Comparison of ENCODE assay signal across 10 cellular contexts in genomic region chr11:122097419-122098001, GRCh38. TPM values are rescaled to one million over a fixed set of nuclear protein-coding genes. Genes with fewer than 3 reads are reported as not detected.
A peak's percentile ranks its signal among the peaks of the same experiment; 100 is the strongest.
DNase-seq lines count a peak whose midpoint lies in the region; ATAC-seq, FAIRE-seq and TF ChIP-seq lines count a peak whose summit lies in the region.
"Had no signal": no experiment of that assay in that cellular context is flagged by ENCODE, and none has a peak within 500 bp of the region (broad histone marks: within the 10 kb centered on the region; RNA-seq: fewer than 3 reads in every experiment).

No MANE protein-coding gene starts in this region.

- H3K79me2 ChIP-seq in HepG2 (ENCODE audit: insufficient read depth, low read length): no peaks in the 10 kb centered on the region

- H3K27ac ChIP-seq in thoracic aorta (peak overlapping the region; percentile 91 to 96), HepG2 (ENCODE audit: extremely low read length, insufficient read depth, low read length) (no peak overlapping the region)

- TF ChIP-seq POLR2A in HepG2 (IDR thresholded peaks at IDR 0.05; ENCODE audit: insufficient read depth in 1 of 2, low read depth in 2 of 2, low read length in 2 of 2): no peak

- TF ChIP-seq CTCF in astrocyte of the spinal cord (IDR thresholded peaks at IDR 0.05; ENCODE audit: low read depth, low read length): no peak
- no peak for TF ChIP-seq CTCF in thoracic aorta (IDR thresholded peaks at IDR 0.05)
- no peak for TF ChIP-seq CTCF in HepG2 (CRISPR knock-in tag; IDR thresholded peaks at IDR 0.05)

- FAIRE-seq in HepG2 (lab: Jason Lieb, UNC): no peak

- H3K4me1 ChIP-seq in thoracic aorta (ENCODE audit: control insufficient read depth in 1 of 2, low read depth in 2 of 2) (peaks cover 10 to 25% of the 10 kb centered on the region in 2 donors), HepG2 (ENCODE audit: insufficient read depth, low read length) (no peaks in the 10 kb centered on the region)

- no peaks in the 10 kb centered on the region for H3K36me3 ChIP-seq in thoracic aorta
- no peaks in the 10 kb centered on the region for H3K36me3 ChIP-seq in H7 (replicated peaks; ENCODE audit: control insufficient read depth, insufficient read depth, low read length)
- no peaks in the 10 kb centered on the region for H3K36me3 ChIP-seq in HepG2 (replicated peaks in 1 of 2; ENCODE audit: control insufficient read depth in 1 of 2, insufficient read depth in 2 of 2, low read length in 2 of 2)

- TF ChIP-seq RAD21 in HepG2 (CRISPR knock-in tag; IDR thresholded peaks at IDR 0.05): no peak

- BruUV-seq in HepG2 (replicated peaks; lab: Mats Ljungman, UMichigan): no TSS peak

- H3K9ac ChIP-seq in HepG2 (ENCODE audit: insufficient read depth, low read depth, low read length): no peak overlapping the region

- H2AFZ ChIP-seq in HepG2 (ENCODE audit: low read length): no peak overlapping the region

- POLR2A ChIA-PET in HepG2 (lab: Yijun Ruan, JAX): no interaction called here

- DNase-seq in NCI-H1092 treated with DMSO at 0.1 percent for 48 hours (lab: John Stamatoyannopoulos, UW) (peak; percentile 93), astrocyte of the spinal cord (ENCODE audit: low read depth, low spot score) (peak; percentile 75), medulla oblongata (ENCODE audit: extremely low spot score) (peak; percentile 62), thoracic aorta (ENCODE audit: low spot score) (no peak), H7 (no peak), HepG2 (ENCODE audit: low spot score) (no peak)
- DNase-seq: activated naive CD8-positive, alpha-beta T cell treated with anti-CD3 and anti-CD28 coated beads, Interleukin-2, amount 10 ng/mL, durations not matched to agents 7 days and 5 days; kidney glomerular epithelial cell had no signal

- peak overlapping the region; percentile 85 for H3K4me3 ChIP-seq in astrocyte of the spinal cord (ENCODE audit: low read depth, low read length)
- H3K4me3 ChIP-seq in thoracic aorta: peak overlapping the region; percentile 91
- no peak overlapping the region for H3K4me3 ChIP-seq in H7 (ENCODE audit: insufficient read depth, low read depth, low read length)
- no peak overlapping the region for H3K4me3 ChIP-seq in HepG2 (replicated peaks in 1 of 3; ENCODE audit: insufficient read depth in 1 of 3, low read depth in 2 of 3, low read length in 3 of 3)

- no peaks in the 10 kb centered on the region for H4K20me1 ChIP-seq in HepG2 (ENCODE audit: insufficient read depth, low read length)

- WGBS in HepG2 (ENCODE audit: low lambda C conversion rate): 50% methylated on average over 11 of the region's 11 CpGs

- H3K27me3 ChIP-seq in thoracic aorta (replicated peaks; ENCODE audit: insufficient read depth) (no peaks in the 10 kb centered on the region), H7 (ENCODE audit: control insufficient read depth, insufficient read depth, low read length) (peaks cover 13% of the 10 kb centered on the region), HepG2 (ENCODE audit: control insufficient read depth in 1 of 2, insufficient read depth in 2 of 2, low read length in 2 of 2) (no peaks in the 10 kb centered on the region)

- in situ Hi-C loops in astrocyte of the spinal cord (cut with HindIII; ENCODE audit: low sequenced_read_pairs): no loop called here
- in situ Hi-C loops in HepG2 (cut with HindIII; ENCODE audit: extremely low pct_ligation_motif_present, low pct_unique_long_range_greater_than_20kb): no loop called here

- H3K9me3 ChIP-seq in thoracic aorta (no peaks in the 10 kb centered on the region), HepG2 (ENCODE audit: low read length) (no peaks in the 10 kb centered on the region)

- TF ChIP-seq EP300 in HepG2 (IDR thresholded peaks at IDR 0.05; ENCODE audit: low read depth in 2 of 2, low read length in 2 of 2) (no peak), HepG2 (CRISPR knock-in tag; IDR thresholded peaks at IDR 0.05; ENCODE audit: borderline replicate concordance) (no peak)

- ATAC-seq in thoracic aorta (ENCODE audit: insufficient number of reproducible peaks, low FRiP score, low read depth) (no peak), HG03378 (IDR thresholded peaks at IDR 0.05; ENCODE audit: unreplicated experiment) (no peak), HepG2 (no peak), GM21423 (IDR thresholded peaks at IDR 0.05; ENCODE audit: unreplicated experiment) (no peak)

- CTCF ChIA-PET in HepG2 (lab: Yijun Ruan, JAX; ENCODE audit: low intra/inter-chr PET ratio, low total read pairs): no interaction called here

- no peak overlapping the region for H3K4me2 ChIP-seq in HepG2 (ENCODE audit: low read depth, low read length)

- intact Hi-C loops in HepG2 (cut with micrococcal nuclease; ENCODE audit: unreplicated experiment): no loop called here

TF ChIP-seq in HepG2, 621 proteins besides CTCF, POLR2A, EP300 and RAD21 (continues in another document):
- TF ChIP-seq PITX1 (CRISPR knock-in tag; IDR thresholded peaks at IDR 0.05): no peak
- no peak for TF ChIP-seq LCORL (IDR thresholded peaks at IDR 0.05)
- no peak for TF ChIP-seq LCORL (CRISPR knock-in tag; IDR thresholded peaks at IDR 0.05)
- TF ChIP-seq KLF15 (CRISPR knock-in tag; IDR thresholded peaks at IDR 0.05; ENCODE audit: borderline replicate concordance): no peak
- no peak for TF ChIP-seq ZNF724P (CRISPR knock-in tag; IDR thresholded peaks at IDR 0.05; ENCODE audit: borderline replicate concordance)
- TF ChIP-seq, protein P1, sequence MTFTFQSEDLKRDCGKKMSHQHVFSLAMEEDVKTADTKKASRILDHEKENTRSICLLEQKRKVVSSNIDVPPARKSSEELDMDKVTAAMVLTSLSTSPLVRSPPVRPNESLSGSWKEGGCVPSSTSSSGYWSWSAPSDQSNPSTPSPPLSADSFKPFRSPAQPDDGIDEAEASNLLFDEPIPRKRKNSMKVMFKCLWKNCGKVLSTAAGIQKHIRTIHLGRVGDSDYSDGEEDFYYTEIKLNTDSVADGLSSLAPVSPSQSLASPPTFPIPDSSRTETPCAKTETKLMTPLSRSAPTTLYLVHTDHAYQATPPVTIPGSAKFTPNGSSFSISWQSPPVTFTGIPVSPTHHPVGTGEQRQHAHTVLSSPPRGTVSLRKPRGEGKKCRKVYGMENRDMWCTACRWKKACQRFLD (CRISPR knock-in tag; IDR thresholded peaks at IDR 0.05; ENCODE audit: borderline replicate concordance): no peak
- TF ChIP-seq MTF1 (CRISPR knock-in tag; IDR thresholded peaks at IDR 0.05): no peak
- TF ChIP-seq HOXA3 (CRISPR knock-in tag; IDR thresholded peaks at IDR 0.05): no peak
- TF ChIP-seq ZNF225 (CRISPR knock-in tag; IDR thresholded peaks at IDR 0.05): no peak
- TF ChIP-seq SOX13 (IDR thresholded peaks at IDR 0.05): no peak
- TF ChIP-seq SOX13 (CRISPR knock-in tag; conservative IDR thresholded peaks at IDR 0.05 in 1 of 2, IDR thresholded peaks at IDR 0.05 in 1 of 2): no peak
- TF ChIP-seq, protein P2, sequence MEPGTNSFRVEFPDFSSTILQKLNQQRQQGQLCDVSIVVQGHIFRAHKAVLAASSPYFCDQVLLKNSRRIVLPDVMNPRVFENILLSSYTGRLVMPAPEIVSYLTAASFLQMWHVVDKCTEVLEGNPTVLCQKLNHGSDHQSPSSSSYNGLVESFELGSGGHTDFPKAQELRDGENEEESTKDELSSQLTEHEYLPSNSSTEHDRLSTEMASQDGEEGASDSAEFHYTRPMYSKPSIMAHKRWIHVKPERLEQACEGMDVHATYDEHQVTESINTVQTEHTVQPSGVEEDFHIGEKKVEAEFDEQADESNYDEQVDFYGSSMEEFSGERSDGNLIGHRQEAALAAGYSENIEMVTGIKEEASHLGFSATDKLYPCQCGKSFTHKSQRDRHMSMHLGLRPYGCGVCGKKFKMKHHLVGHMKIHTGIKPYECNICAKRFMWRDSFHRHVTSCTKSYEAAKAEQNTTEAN (CRISPR knock-in tag; conservative IDR thresholded peaks at IDR 0.05): no peak
- no peak for TF ChIP-seq ZNF816 (CRISPR knock-in tag; IDR thresholded peaks at IDR 0.05; ENCODE audit: borderline replicate concordance)
- no peak for TF ChIP-seq RFX3 (CRISPR knock-in tag; IDR thresholded peaks at IDR 0.05)
- TF ChIP-seq GLMP (CRISPR knock-in tag; IDR thresholded peaks at IDR 0.05; ENCODE audit: borderline replicate concordance): no peak
- TF ChIP-seq JUND (CRISPR knock-in tag; IDR thresholded peaks at IDR 0.05): no peak
- no peak for TF ChIP-seq AKAP8 (CRISPR knock-in tag; IDR thresholded peaks at IDR 0.05)

RNA-seq across cellular contexts. Expression of gene BLID, which starts 18.5 kb away (rescaled TPM):
- total RNA-seq in thoracic aorta (10 to 100 TPM; 24.6 to 53.4 TPM), HepG2 (2016; rRNA removed; fragmentation: Illumina TruSeq; extraction: Trizol) (not detected in 2 replicates)
- total RNA-seq in H7 (2014; rRNA removed; shearing (Covaris generic)): not detected in 2 replicates
- not detected in 2 replicates for total RNA-seq in HepG2 (2016; cell fraction: cytosol; rRNA removed; fragmentation: Illumina TruSeq; extraction: Trizol; ENCODE audit: low read depth)
- total RNA-seq in HepG2 (2016; cell fraction: insoluble cytoplasmic fraction; rRNA removed; fragmentation: Illumina TruSeq; extraction: Trizol): not detected in 2 replicates
- not detected in 2 replicates for total RNA-seq in HepG2 (2016; cell fraction: membrane; rRNA removed; fragmentation: Illumina TruSeq; extraction: Trizol)
- total RNA-seq in HepG2 (2016; cell fraction: nucleus; rRNA removed; fragmentation: Illumina TruSeq; extraction: Trizol): not detected in 2 replicates
- polyA plus RNA-seq in HepG2 (2011; rRNA removed): not detected in 2 replicates
- not detected in 2 replicates for polyA plus RNA-seq in HepG2 (2011; cell fraction: cytosol; rRNA removed)
- not detected in 2 replicates for polyA plus RNA-seq in HepG2 (2011; cell fraction: nucleus; rRNA removed)
- polyA plus RNA-seq in HepG2 (2012): not detected in 2 replicates
- not detected in 2 replicates for polyA plus RNA-seq in HepG2 (2016; cell fraction: cytosol; fragmentation: Illumina TruSeq; extraction: Trizol; ENCODE audit: low read depth)
- polyA plus RNA-seq in HepG2 (2016; cell fraction: insoluble cytoplasmic fraction; fragmentation: Illumina TruSeq; extraction: Trizol; ENCODE audit: low read depth): not detected in 2 replicates
- not detected in 2 replicates for polyA plus RNA-seq in HepG2 (2016; cell fraction: membrane; fragmentation: Illumina TruSeq; extraction: Trizol; ENCODE audit: low read depth)
- not detected in 2 replicates for polyA plus RNA-seq in HepG2 (2016; cell fraction: nucleus; fragmentation: Illumina TruSeq; extraction: Trizol; ENCODE audit: insufficient read depth, low read depth)
- polyA minus RNA-seq in HepG2 (2011; rRNA and poly(A)+ RNA removed; ENCODE audit: low replicate concordance): 4.2 TPM in 1 of 2 replicates, not detected in the other
- not detected in 2 replicates for polyA minus RNA-seq in HepG2 (2011; cell fraction: cytosol; rRNA and poly(A)+ RNA removed)
- polyA minus RNA-seq in HepG2 (2011; cell fraction: nucleus; rRNA and poly(A)+ RNA removed): not detected in 2 replicates
- total RNA-seq: activated naive CD8-positive, alpha-beta T cell treated with anti-CD3 and anti-CD28 coated beads, Interleukin-2, amount 10 ng/mL, durations not matched to agents 7 days and 5 days had no signal

Comparison
In these comparisons a context has a peak if more than half of its experiments do, and no peak if none do; other contexts are left out.
1. DNase-seq: peak in NCI-H1092 treated with DMSO at 0.1 percent for 48 hours (single experiment), astrocyte of the spinal cord (single experiment) and medulla oblongata (single experiment); none in thoracic aorta (single experiment), H7 (single experiment) and HepG2 (single experiment).
2. H3K4me3 ChIP-seq: peak in astrocyte of the spinal cord (single experiment) and thoracic aorta (single experiment); none in H7 (single experiment) and HepG2 (0 of 3).
3. RNA of gene BLID, which starts 18.5 kb away (total RNA-seq): 24.6 to 53.4 TPM in thoracic aorta; not detected in H7 and not detected in HepG2; every median in the first group is over 10 times any median in the second.